ENCODE assay signal across 11 cellular contexts in genomic region chr19:35138305-35138799, GRCh38. TPM values are rescaled to one million over a fixed set of nuclear protein-coding genes. Genes with fewer than 3 reads are reported as not detected.
DNase-seq lines count a peak whose midpoint lies in the region; ATAC-seq and TF ChIP-seq lines count a peak whose summit lies in the region.
"Had no signal": no experiment of that assay in that cellular context is flagged by ENCODE, and none has a peak within 500 bp of the region (broad histone marks: within the 10 kb centered on the region; RNA-seq: fewer than 3 reads in every experiment).

No MANE protein-coding gene starts in this region.

- H3K4me3 ChIP-seq in IMR-90 (ENCODE audit: insufficient read depth, low read depth, low read length), result no peak overlapping the region
- peak overlapping the region; percentile 7 to 71 (median 56) for H3K4me3 ChIP-seq in heart left ventricle
- peak overlapping the region; percentile 6 to 17 for H3K4me3 ChIP-seq in prostate gland

- peak overlapping the region; percentile 88 for H2AFZ ChIP-seq in IMR-90 (replicated peaks; ENCODE audit: low read length, poor library complexity)

- no peak overlapping the region for H2BK120ac ChIP-seq in IMR-90 (ENCODE audit: low read depth, low read length)

- H4K91ac ChIP-seq in IMR-90 (ENCODE audit: insufficient read depth, low read depth, low read length), result no peak overlapping the region

- H3K4me1 ChIP-seq in IMR-90 (ENCODE audit: control insufficient read depth, insufficient read depth, low read length) (peaks cover 18% of the 10 kb centered on the region), heart left ventricle (peaks cover 0 to 69% (median 44%) of the 10 kb centered on the region in 12 donors), prostate gland (replicated peaks) (peaks cover 15% of the 10 kb centered on the region)

- TF ChIP-seq CTCF in IMR-90 (conservative IDR thresholded peaks at IDR 0.05; ENCODE audit: low read depth, low read length) (no peak), heart left ventricle (IDR thresholded peaks at IDR 0.05) (no peak), prostate gland (IDR thresholded peaks at IDR 0.05) (no peak)

- no peak overlapping the region; a peak in 1 of 4 replicates for H4K8ac ChIP-seq in IMR-90 (ENCODE audit: low read depth in 2 of 2, low read length in 2 of 2)

- DNase-seq in IMR-90, result no peak
- DNase-seq in heart left ventricle, result peak; percentile 62 to 84 (median 80)
- no peak for DNase-seq in prostate gland (ENCODE audit: low spot score)
- DNase-seq in SKM-1 (lab: John Stamatoyannopoulos, UW; ENCODE audit: unreplicated experiment), result no peak
- no peak for DNase-seq in NCI-H345 (lab: John Stamatoyannopoulos, UW)
- DNase-seq: activated CD4-positive, alpha-beta memory T cell treated with anti-CD3 and anti-CD28 coated beads, Interleukin-2, amount 10 ng/mL, durations not matched to agents 7 days and 5 days; immature natural killer cell; NCI-H524; SW 1271 had no signal

- dilution Hi-C loops in IMR-90 (cut with HindIII; ENCODE audit: low sequenced_read_pairs, unreplicated experiment), result no loop called here

- H4K20me1 ChIP-seq in IMR-90 (ENCODE audit: insufficient read depth, low read length), result peaks cover 3% of the 10 kb centered on the region; the same call in 1 of the 2 replicates

- intact Hi-C loops in IMR-90 (cut with micrococcal nuclease), result no loop called here
- intact Hi-C loops in heart left ventricle (cut with DNase I), result loop anchor here in 8 of 10 donors (5.0 to 10.0 kb wide), 5 partner anchors 71 to 166 kb away; partner anchors contain the start of gene HPN (in 1 of the 8)
- intact Hi-C loops in prostate gland (cut with DNase I), result no loop called here

- no peak for ATAC-seq in IMR-90 (ENCODE audit: low read depth)
- ATAC-seq in heart left ventricle, result peak; percentile 33 to 60 (median 47)
- no peak for ATAC-seq in HG03469 (IDR thresholded peaks at IDR 0.05; ENCODE audit: unreplicated experiment)

- no peak overlapping the region; the same call in 1 of the 2 replicates for H2AK5ac ChIP-seq in IMR-90 (ENCODE audit: low read depth, low read length)

- H3K56ac ChIP-seq in IMR-90 (ENCODE audit: extremely low read depth, insufficient read depth, low read length), result no peak overlapping the region

- H3K9me3 ChIP-seq in IMR-90 (ENCODE audit: control insufficient read depth, insufficient read depth, low read length) (no peaks in the 10 kb centered on the region), heart left ventricle (no peaks in the 10 kb centered on the region), prostate gland (no peaks in the 10 kb centered on the region)

- in situ Hi-C loops in IMR-90 (cut with MboI; ENCODE audit: low sequenced_read_pairs), result loop anchor here (5.0 kb wide), 1 partner anchor 71 kb away; no protein-coding TSS in a partner anchor

- TF ChIP-seq RAD21 in IMR-90 (IDR thresholded peaks at IDR 0.05; ENCODE audit: low read length), result no peak

- CTCF ChIA-PET in IMR-90 (lab: Yijun Ruan, JAX), result no interaction called here

- H3K4ac ChIP-seq in IMR-90 (ENCODE audit: low read depth, low read length), result no peak overlapping the region

- TF ChIP-seq POLR2A in IMR-90 (IDR thresholded peaks at IDR 0.05; ENCODE audit: low read depth, low read length) (no peak), heart left ventricle (IDR thresholded peaks at IDR 0.05) (peak in 1 of 2 donors; percentile 41), prostate gland (IDR thresholded peaks at IDR 0.05) (no peak)

- H2BK5ac ChIP-seq in IMR-90 (ENCODE audit: low read depth, low read length, poor library complexity, severe bottlenecking), result no peak overlapping the region

- no peak overlapping the region; the same call in 1 of the 2 replicates for H3K18ac ChIP-seq in IMR-90 (ENCODE audit: low read depth, low read length)

- no peak overlapping the region for H2BK15ac ChIP-seq in IMR-90 (ENCODE audit: low read depth, low read length)

- peaks cover 21% of the 10 kb centered on the region for H3K27me3 ChIP-seq in IMR-90 (ENCODE audit: control insufficient read depth, insufficient read depth, low read length)
- peaks cover 0 to 14% (median 0%) of the 10 kb centered on the region in 9 donors for H3K27me3 ChIP-seq in heart left ventricle
- no peaks in the 10 kb centered on the region for H3K27me3 ChIP-seq in prostate gland (replicated peaks; ENCODE audit: insufficient read depth)

- no TSS peak for BruUV-seq in IMR-90 (replicated peaks; lab: Mats Ljungman, UMichigan)

- no CpG with 5 or more reads among the region's 14 CpGs for WGBS in IMR-90 (ENCODE audit: extremely low coverage in 2 of 2, insufficient read length in 1 of 2), 2 experiments
- WGBS in heart left ventricle, 4 donors, result 25 to 50% (median 47%) methylated on average over 11 to 14 of the region's 14 CpGs
- 64% methylated on average over 14 of the region's 14 CpGs for WGBS in prostate gland

- no peaks in the 10 kb centered on the region for H3K36me3 ChIP-seq in IMR-90 (ENCODE audit: control insufficient read depth, insufficient read depth, low read length)
- peaks cover 0 to 9% (median 0%) of the 10 kb centered on the region in 9 donors for H3K36me3 ChIP-seq in heart left ventricle
- no peaks in the 10 kb centered on the region for H3K36me3 ChIP-seq in prostate gland

- POLR2A ChIA-PET in IMR-90 (lab: Charles Lee; ENCODE audit: unreplicated experiment), result no interaction called here

- H3K14ac ChIP-seq in IMR-90 (replicated peaks; ENCODE audit: low read depth, low read length), result 0 out of 2 replicates have a peak overlapping the region, but pooled peaks have one; percentile 18

- no peak overlapping the region for H3K23ac ChIP-seq in IMR-90 (ENCODE audit: low read depth, low read length)

- H3K27ac ChIP-seq in IMR-90 (ENCODE audit: insufficient read depth, low read length) (no peak overlapping the region), heart left ventricle (peak overlapping the region; percentile 78 to 100 (median 96)), prostate gland (peak overlapping the region; percentile 64 to 71)

- peaks cover 3% of the 10 kb centered on the region; the same call in 1 of the 2 replicates for H3K9me1 ChIP-seq in IMR-90 (ENCODE audit: insufficient read depth, low read length)

- no peak overlapping the region for H3K4me2 ChIP-seq in IMR-90 (ENCODE audit: low read depth, low read length)

- no peaks in the 10 kb centered on the region for H3K79me1 ChIP-seq in IMR-90 (ENCODE audit: low read depth in 1 of 2, low read length in 2 of 2)

- H2AK9ac ChIP-seq in IMR-90 (replicated peaks; ENCODE audit: low read depth, low read length, poor library complexity), result no peak overlapping the region

- H4K5ac ChIP-seq in IMR-90 (ENCODE audit: low read depth, low read length), result no peak overlapping the region; the same call in 1 of the 2 replicates

- H2BK20ac ChIP-seq in IMR-90 (ENCODE audit: low read depth, low read length), result no peak overlapping the region

- no peak overlapping the region for H3K9ac ChIP-seq in IMR-90 (ENCODE audit: low read depth, low read length)

TF ChIP-seq in IMR-90, 13 proteins besides CTCF, POLR2A, EP300 and RAD21 (continues in another document):
- no peak for TF ChIP-seq MAFK (IDR thresholded peaks at IDR 0.05; ENCODE audit: low read depth, low read length)
- no peak for TF ChIP-seq NFE2L2 (IDR thresholded peaks at IDR 0.05; ENCODE audit: low read depth, low read length)
- no peak for TF ChIP-seq RFX5 (IDR thresholded peaks at IDR 0.05; ENCODE audit: low read depth, low read length)
- TF ChIP-seq SMC3 (IDR thresholded peaks at IDR 0.05; ENCODE audit: low read depth, low read length), result no peak

RNA-seq across cellular contexts. Expression of gene FXYD1, which starts 0.3 kb away (rescaled TPM):
- 0.18 TPM in 1 of 2 replicates, not detected in the other for total RNA-seq in IMR-90 (2012; rRNA removed)
- 2.7 and 3.9 TPM in 2 replicates for polyA plus RNA-seq in IMR-90 (2012; rRNA removed)
- polyA plus RNA-seq in IMR-90 (2012; cell fraction: cytosol; rRNA removed), result 1.0 and 7.5 TPM in 2 replicates
- polyA plus RNA-seq in IMR-90 (2012; cell fraction: nucleus; rRNA removed; ENCODE audit: low replicate concordance), result 3.4 and 3.9 TPM in 2 replicates
- 100 to 1,000 TPM; 261 to 631 (median 412) TPM for total RNA-seq in heart left ventricle
- polyA plus RNA-seq in heart left ventricle, result 100 to 1,000 TPM; 129 to 439 TPM
- total RNA-seq in prostate gland, result 10 to 100 TPM; 15.9 to 30.6 TPM
- total RNA-seq: LHCN-M2 had no signal

RNA-seq across cellular contexts. Expression of gene LGI4, which starts 3.5 kb away (rescaled TPM):
- total RNA-seq in IMR-90 (2012; rRNA removed), result not detected in 2 replicates
- 0.06 and 0.10 TPM in 2 replicates for polyA plus RNA-seq in IMR-90 (2012; rRNA removed)
- polyA plus RNA-seq in IMR-90 (2012; cell fraction: cytosol; rRNA removed), result 0.05 TPM in 1 of 2 replicates, not detected in the other
- 2.3 and 3.5 TPM in 2 replicates for polyA plus RNA-seq in IMR-90 (2012; cell fraction: nucleus; rRNA removed; ENCODE audit: low replicate concordance)
- total RNA-seq in heart left ventricle, result 10 to 100 TPM in 3 of 9 donors, 1 to 10 TPM in 6; 2.2 to 15.1 (median 6.0) TPM
- polyA plus RNA-seq in heart left ventricle, result 10 to 100 TPM in 1 of 2 donors, 1 to 10 TPM in 1; 4.2 to 14.2 TPM
- 10 to 100 TPM in 1 of 2 donors, 1 to 10 TPM in 1; 9.1 to 16.3 TPM for total RNA-seq in prostate gland
- total RNA-seq: LHCN-M2 had no signal
- polyA plus RNA-seq: immature natural killer cell had no signal

RNA-seq across cellular contexts. Expression of gene FXYD7, which starts 4.7 kb away (rescaled TPM):
- total RNA-seq in IMR-90 (2012; rRNA removed) (not detected in 2 replicates), heart left ventricle (under 1 TPM in 3 of 9 donors, not detected in 6; 0.21 to 0.52 (median 0.28) TPM), prostate gland (not detected)
- polyA plus RNA-seq in IMR-90 (2012; rRNA removed) (0.31 and 0.39 TPM in 2 replicates), heart left ventricle (not detected)
- polyA plus RNA-seq in IMR-90 (2012; cell fraction: cytosol; rRNA removed), result 0.11 and 2.0 TPM in 2 replicates
- 0.35 and 0.60 TPM in 2 replicates for polyA plus RNA-seq in IMR-90 (2012; cell fraction: nucleus; rRNA removed; ENCODE audit: low replicate concordance)
- total RNA-seq: LHCN-M2 had no signal

RNA-seq across cellular contexts. Expression of gene FXYD5, which starts 16.2 kb away (rescaled TPM):
- total RNA-seq in IMR-90 (2012; rRNA removed) (45.8 and 53.6 TPM in 2 replicates), heart left ventricle (10 to 100 TPM; 15.3 to 87.9 (median 19.5) TPM), prostate gland (10 to 100 TPM; 18.8 to 43.2 TPM)
- polyA plus RNA-seq in IMR-90 (2012; rRNA removed) (245 and 287 TPM in 2 replicates), heart left ventricle (10 to 100 TPM; 31.0 to 59.2 TPM)
- polyA plus RNA-seq in IMR-90 (2012; cell fraction: cytosol; rRNA removed), result 162 and 289 TPM in 2 replicates
- 57.5 and 83.6 TPM in 2 replicates for polyA plus RNA-seq in IMR-90 (2012; cell fraction: nucleus; rRNA removed; ENCODE audit: low replicate concordance)

RNA-seq across cellular contexts. Expression of gene FXYD3, which starts 22.7 kb away (rescaled TPM):
- total RNA-seq in IMR-90 (2012; rRNA removed) (not detected in 2 replicates), heart left ventricle (1 to 10 TPM in 2 of 9 donors, under 1 TPM in 4, not detected in 3; 0.37 to 2.5 (median 0.80) TPM), prostate gland (1,000 to 10,000 TPM in 1 of 2 donors, 100 to 1,000 TPM in 1; 365 to 1,352 TPM)
- polyA plus RNA-seq in IMR-90 (2012; rRNA removed) (not detected in 2 replicates), heart left ventricle (1 to 10 TPM in 1 of 2 donors, under 1 TPM in 1; 0.98 to 1.1 TPM)
- polyA plus RNA-seq in IMR-90 (2012; cell fraction: cytosol; rRNA removed), result not detected in 2 replicates
- not detected in 2 replicates for polyA plus RNA-seq in IMR-90 (2012; cell fraction: nucleus; rRNA removed; ENCODE audit: low replicate concordance)
- total RNA-seq: activated CD4-positive, alpha-beta memory T cell treated with anti-CD3 and anti-CD28 coated beads, Interleukin-2, amount 10 ng/mL, durations not matched to agents 7 days and 5 days; LHCN-M2 had no signal
- polyA plus RNA-seq: immature natural killer cell had no signal

Comparison
In these comparisons a context has a peak if more than half of its experiments do, and no peak if none do; other contexts are left out.
1. ATAC-seq: peak in heart left ventricle (4 of 4); none in IMR-90 (single experiment) and HG03469 (single experiment).
2. DNase-seq: peak in heart left ventricle (5 of 5); none in IMR-90 (single experiment), prostate gland (single experiment), SKM-1 (single experiment) and NCI-H345 (single experiment).
3. RNA of gene FXYD1, which starts 0.3 kb away (total RNA-seq): 261 to 631 TPM in heart left ventricle and 15.9 to 30.6 TPM in prostate gland; 0.18 TPM in IMR-90; every median in the first group is over 10 times any median in the second.
4. intact Hi-C loops: an anchor here in heart left ventricle (5.0 to 10.0 kb wide); none called in IMR-90 and prostate gland.